Comparison of ENCODE assay signal across 12 cellular contexts in the genomic region with DNA sequence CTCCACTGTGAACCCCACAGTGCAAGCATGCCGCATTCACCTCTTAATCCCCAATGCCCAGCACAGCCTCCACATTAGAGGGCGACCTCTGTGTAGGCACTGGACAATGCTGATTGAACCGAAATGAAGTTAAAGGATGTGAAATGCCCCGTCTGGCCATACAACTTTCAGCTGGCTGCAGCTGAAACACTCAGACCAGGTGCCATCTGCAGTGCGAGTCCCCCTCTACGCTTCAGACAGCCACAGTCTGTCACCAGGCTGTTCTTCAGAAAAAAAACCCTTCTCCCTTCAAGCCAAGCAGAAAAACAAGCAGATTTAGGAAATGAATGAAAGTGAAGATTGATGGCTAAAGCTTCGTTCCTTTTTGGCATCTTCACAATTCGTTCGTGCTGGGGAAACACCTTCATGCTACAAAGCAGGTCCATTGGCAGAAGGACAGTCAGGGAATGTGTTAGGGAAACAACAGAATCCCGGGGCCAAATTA. TPM values are rescaled to one million over a fixed set of nuclear protein-coding genes. Genes with fewer than 3 reads are reported as not detected.
DNase-seq lines count a peak whose midpoint lies in the region; ATAC-seq and TF ChIP-seq lines count a peak whose summit lies in the region.
"Had no signal": no experiment of that assay in that cellular context is flagged by ENCODE, and none has a peak within 500 bp of the region (broad histone marks: within the 10 kb centered on the region; RNA-seq: fewer than 3 reads in every experiment).

No MANE protein-coding gene starts in this region.

- H3K4me3 Mint-ChIP-seq in type B pancreatic cell, result peak overlapping the region; percentile 17

- peaks cover 4% of the 10 kb centered on the region for H3K9me3 Mint-ChIP-seq in type B pancreatic cell

- no peak overlapping the region for H3K27ac ChIP-seq in mammary epithelial cell (ENCODE audit: insufficient read depth, low read depth, low read length)
- no peak overlapping the region for H3K27ac ChIP-seq in breast epithelium
- H3K27ac ChIP-seq in OCI-LY3 (ENCODE audit: low read length), result peak overlapping the region; percentile 92
- H3K27ac ChIP-seq in hepatocyte, result no peak overlapping the region
- H3K27ac ChIP-seq: brain microvascular endothelial cell, esophagus muscularis mucosa had no signal

- DNase-seq in mammary epithelial cell, result no peak
- no peak for DNase-seq in breast epithelium (ENCODE audit: low spot score in 2 of 2)
- DNase-seq in type B pancreatic cell (ENCODE audit: extremely low spot score, unreplicated experiment), result no peak
- DNase-seq in hepatocyte (ENCODE audit: low spot score), result no peak
- no peak for DNase-seq in GM13977 (ENCODE audit: low spot score)
- DNase-seq in activated CD4-positive, CD25-positive, alpha-beta regulatory T cell (lab: John Stamatoyannopoulos, UW), result no peak
- DNase-seq: brain microvascular endothelial cell, NCI-H1436 treated with DMSO at 0.1 percent for 48 hours, T-helper 2 cell had no signal

- no peaks in the 10 kb centered on the region for H3K36me3 Mint-ChIP-seq in type B pancreatic cell

- H3K4me2 ChIP-seq in mammary epithelial cell (ENCODE audit: insufficient read depth, low read depth, low read length) (no peak overlapping the region), OCI-LY3 (ENCODE audit: low read length) (peak overlapping the region; percentile 72), hepatocyte (no peak overlapping the region)

- ATAC-seq in HG02642 (IDR thresholded peaks at IDR 0.05; ENCODE audit: poor library complexity, unreplicated experiment), result peak; percentile 52

- intact Hi-C loops in mammary epithelial cell (cut with micrococcal nuclease), result no loop called here
- intact Hi-C loops in breast epithelium (cut with DNase I; ENCODE audit: low total_unique reads), result no loop called here

- TF ChIP-seq CTCF in mammary epithelial cell (conservative IDR thresholded peaks at IDR 0.05 in 1 of 2, IDR thresholded peaks at IDR 0.05 in 1 of 2; ENCODE audit: extremely low read depth in 1 of 2, insufficient read depth in 1 of 2, low read depth in 1 of 2, low read length in 2 of 2) (no peak), breast epithelium (IDR thresholded peaks at IDR 0.05) (no peak), OCI-LY3 (IDR thresholded peaks at IDR 0.05; ENCODE audit: low read depth, low read length) (no peak; the same call in 1 of the 2 replicates), type B pancreatic cell (conservative IDR thresholded peaks at IDR 0.05) (no peak), hepatocyte (IDR thresholded peaks at IDR 0.05; ENCODE audit: poor library complexity) (no peak), GM13977 (IDR thresholded peaks at IDR 0.05; ENCODE audit: extremely low read depth, insufficient read depth, missing control alignments) (no peak)

- H3K9me3 ChIP-seq in mammary epithelial cell (replicated peaks; ENCODE audit: insufficient read depth, low read length) (no peaks in the 10 kb centered on the region), breast epithelium (no peaks in the 10 kb centered on the region), OCI-LY3 (ENCODE audit: insufficient read depth, low read length) (peaks cover 6% of the 10 kb centered on the region; the same call in 1 of the 2 replicates), hepatocyte (ENCODE audit: low read depth) (no peaks in the 10 kb centered on the region)

- no TSS peak for BruUV-seq in mammary epithelial cell (replicated peaks; lab: Mats Ljungman, UMichigan)

- H3K27me3 ChIP-seq in mammary epithelial cell (ENCODE audit: insufficient read depth, low read length), result no peaks in the 10 kb centered on the region
- no peaks in the 10 kb centered on the region for H3K27me3 ChIP-seq in breast epithelium
- H3K27me3 ChIP-seq in OCI-LY3 (ENCODE audit: low read depth, low read length), result no peaks in the 10 kb centered on the region
- H3K27me3 ChIP-seq in hepatocyte, result no peaks in the 10 kb centered on the region
- H3K27me3 ChIP-seq: brain microvascular endothelial cell, esophagus muscularis mucosa had no signal

- H2AFZ ChIP-seq in mammary epithelial cell (ENCODE audit: low read depth, low read length), result peak overlapping the region; percentile 84
- peak overlapping the region; percentile 47; the same call in 1 of the 2 replicates for H2AFZ ChIP-seq in OCI-LY3 (ENCODE audit: low read depth, low read length)
- H2AFZ ChIP-seq in hepatocyte, result no peak overlapping the region

- H3K4me3 ChIP-seq in mammary epithelial cell (replicated peaks in 1 of 3; ENCODE audit: insufficient read depth in 1 of 3, low read depth in 2 of 3, low read length in 3 of 3) (no peak overlapping the region), breast epithelium (no peak overlapping the region), OCI-LY3 (ENCODE audit: low read length) (peak overlapping the region; percentile 64), hepatocyte (no peak overlapping the region)
- H3K4me3 ChIP-seq: esophagus muscularis mucosa had no signal

- no peak overlapping the region for H3K27ac Mint-ChIP-seq in type B pancreatic cell

- TF ChIP-seq POLR2A in breast epithelium (IDR thresholded peaks at IDR 0.05), result no peak

- 51% methylated on average over 10 of the region's 10 CpGs for WGBS in mammary epithelial cell (ENCODE audit: low coverage, missing lambda C conversion rate)
- WGBS in hepatocyte (ENCODE audit: low lambda C conversion rate, missing lambda C conversion rate), result 88% methylated on average over 10 of the region's 10 CpGs

- CTCF ChIA-PET in mammary epithelial cell (lab: Charles Lee; ENCODE audit: low non-redundant PET), result interaction anchor here (0.6 kb wide), 1 partner anchor 209 kb away, joined by 7 read pairs; no protein-coding TSS in a partner anchor

- H3K9me2 ChIP-seq in hepatocyte (replicated peaks; ENCODE audit: insufficient read depth), result no peaks in the 10 kb centered on the region

- no peak overlapping the region for H3K9ac ChIP-seq in mammary epithelial cell (ENCODE audit: insufficient read depth, low read length)
- H3K9ac ChIP-seq in OCI-LY3 (ENCODE audit: low read length), result peak overlapping the region; percentile 66

- no peaks in the 10 kb centered on the region for H4K20me1 ChIP-seq in mammary epithelial cell (ENCODE audit: insufficient read depth, low read length)
- H4K20me1 ChIP-seq in OCI-LY3 (ENCODE audit: insufficient read depth, low read length), result no peaks in the 10 kb centered on the region
- no peaks in the 10 kb centered on the region for H4K20me1 ChIP-seq in hepatocyte (ENCODE audit: insufficient read depth, poor library complexity, severe bottlenecking)

- no peaks in the 10 kb centered on the region for H3K79me2 ChIP-seq in mammary epithelial cell (ENCODE audit: insufficient read depth, low read length)
- no peaks in the 10 kb centered on the region for H3K79me2 ChIP-seq in OCI-LY3 (ENCODE audit: low read length)
- H3K79me2 ChIP-seq in hepatocyte, result no peaks in the 10 kb centered on the region

- peaks cover 11% of the 10 kb centered on the region for H3K27me3 Mint-ChIP-seq in type B pancreatic cell

- dilution Hi-C loops in mammary epithelial cell (cut with HindIII; ENCODE audit: low sequenced_read_pairs), result loop anchor here (5.0 kb wide), 1 partner anchor 86 kb away; no protein-coding TSS in a partner anchor

- H3K36me3 ChIP-seq in mammary epithelial cell (ENCODE audit: insufficient read depth, low read length), result no peaks in the 10 kb centered on the region
- H3K36me3 ChIP-seq in breast epithelium, result no peaks in the 10 kb centered on the region
- H3K36me3 ChIP-seq in OCI-LY3 (replicated peaks; ENCODE audit: low read depth, low read length), result peaks cover 3% of the 10 kb centered on the region
- H3K36me3 ChIP-seq in hepatocyte (replicated peaks; ENCODE audit: insufficient read depth, low read depth), result no peaks in the 10 kb centered on the region
- H3K36me3 ChIP-seq: brain microvascular endothelial cell, esophagus muscularis mucosa had no signal

- peaks cover 4% of the 10 kb centered on the region for H3K4me1 ChIP-seq in mammary epithelial cell (ENCODE audit: insufficient read depth, low read length)
- H3K4me1 ChIP-seq in breast epithelium, result no peaks in the 10 kb centered on the region
- peaks cover 75% of the 10 kb centered on the region for H3K4me1 ChIP-seq in OCI-LY3 (ENCODE audit: low read length)
- H3K4me1 ChIP-seq in hepatocyte (ENCODE audit: insufficient read depth), result no peaks in the 10 kb centered on the region

- peaks cover 11% of the 10 kb centered on the region for H3K4me1 Mint-ChIP-seq in type B pancreatic cell (ENCODE audit: unreplicated experiment)

- in situ Hi-C loops in mammary epithelial cell (cut with MboI; ENCODE audit: low sequenced_read_pairs in 2 of 2) (no loop called here), GM13977 (cut with MboI; ENCODE audit: low pct_unique_long_range_greater_than_20kb, low sequenced_read_pairs, unreplicated experiment) (no loop called here)

RNA-seq across cellular contexts. Expression of a gene that starts 44.7 kb away (rescaled TPM):
- total RNA-seq in mammary epithelial cell (100 to 1,000 TPM in 1 of 2 donors, 1 to 10 TPM in 1; 5.2 to 117 TPM), breast epithelium (10 to 100 TPM; 21.3 to 50.5 (median 25.9) TPM), type B pancreatic cell (ENCODE audit: low replicate concordance) (15.2 and 54.4 TPM in 2 replicates), hepatocyte (61.9 and 73.4 TPM in 2 replicates)
- polyA plus RNA-seq in mammary epithelial cell (12.2 TPM), hepatocyte (141 and 164 TPM in 2 replicates)
- polyA minus RNA-seq in mammary epithelial cell, result 14.5 TPM
